In genomic region chr2:67374481-67374880, GRCh38 we compare ENCODE assay signal across 18 cellular contexts. TPM values are rescaled to one million over a fixed set of nuclear protein-coding genes. Genes with fewer than 3 reads are reported as not detected.
DNase-seq lines count a peak whose midpoint lies in the region; ATAC-seq and TF ChIP-seq lines count a peak whose summit lies in the region.
"Had no signal": no experiment of that assay in that cellular context is flagged by ENCODE, and none has a peak within 500 bp of the region (broad histone marks: within the 10 kb centered on the region; RNA-seq: fewer than 3 reads in every experiment).

No MANE protein-coding gene starts in this region.

- H2BK120ac ChIP-seq in neuronal stem cell (ENCODE audit: low read depth, low read length): no peak overlapping the region

- H3K9me2 ChIP-seq in GM23248 (ENCODE audit: insufficient read depth): no peaks in the 10 kb centered on the region

- no peak overlapping the region for H4K8ac ChIP-seq in neuronal stem cell (ENCODE audit: low read depth, low read length)

- H3K27me3 ChIP-seq in GM23248 (replicated peaks; ENCODE audit: insufficient read depth): no peaks in the 10 kb centered on the region
- H3K27me3 ChIP-seq in neuronal stem cell (ENCODE audit: control insufficient read depth in 3 of 3, insufficient read depth in 3 of 3, low read depth in 1 of 3, low read length in 3 of 3): no peaks in the 10 kb centered on the region

- H3K4me3 ChIP-seq in GM23248: no peak overlapping the region
- peak overlapping the region; percentile 30 for H3K4me3 ChIP-seq in fibroblast of pulmonary artery (replicated peaks; ENCODE audit: low read depth, low read length)
- no peak overlapping the region for H3K4me3 ChIP-seq in neuronal stem cell (ENCODE audit: low read length in 2 of 2)
- H3K4me3 ChIP-seq: HAP-1 had no signal

- no peak overlapping the region for H2BK5ac ChIP-seq in neuronal stem cell (ENCODE audit: low read length)

- H3K4me2 ChIP-seq in GM23248 (ENCODE audit: unreplicated experiment) (peak overlapping the region; percentile 2), neuronal stem cell (ENCODE audit: insufficient read depth, low read length, poor library complexity, severe bottlenecking) (no peak overlapping the region)

- H3K27ac ChIP-seq in GM23248 (no peak overlapping the region), neuronal stem cell (replicated peaks; ENCODE audit: low read length) (no peak overlapping the region)

- H2BK12ac ChIP-seq in neuronal stem cell (ENCODE audit: low read length): no peak overlapping the region

- H3K36me3 ChIP-seq in GM23248 (ENCODE audit: low read depth): no peaks in the 10 kb centered on the region
- H3K36me3 ChIP-seq in neuronal stem cell (replicated peaks in 1 of 2; ENCODE audit: control insufficient read depth in 2 of 2, insufficient read depth in 2 of 2, low read length in 2 of 2): no peaks in the 10 kb centered on the region
- H3K36me3 ChIP-seq: HAP-1 had no signal

- 34 to 45% methylated on average over 2 of the region's 2 CpGs for WGBS in GM23248 (ENCODE audit: low coverage in 1 of 2, low lambda C conversion rate in 2 of 2, missing lambda C conversion rate in 2 of 2), 2 experiments
- WGBS in neuronal stem cell (ENCODE audit: extremely low coverage in 2 of 2, insufficient read length in 2 of 2, insufficient replicate concordance in 1 of 2), 2 donors: no CpG with 5 or more reads among the region's 2 CpGs

- intact Hi-C loops in posterior vena cava (cut with DNase I): no loop called here

- no peak overlapping the region for H3K18ac ChIP-seq in neuronal stem cell (ENCODE audit: low read length)

- DNase-seq in GM23248 (no peak), RPMI7951 (ENCODE audit: low read depth) (peak; percentile 20), fibroblast of pulmonary artery (ENCODE audit: low read depth) (peak; percentile 72), neuronal stem cell (ENCODE audit: low spot score) (no peak), posterior vena cava (ENCODE audit: low spot score) (no peak), NOMO-1 treated with DMSO at 0.1 percent for 48 hours (lab: John Stamatoyannopoulos, UW; ENCODE audit: unreplicated experiment) (no peak)
- DNase-seq in activated naive CD4-positive, alpha-beta T cell (lab: John Stamatoyannopoulos, UW): no peak
- DNase-seq: activated CD4-positive, CD25-positive, alpha-beta regulatory T cell treated with anti-CD3 and anti-CD28 coated beads, Interleukin-2, amount 50 U/mL, for 72 hours; amygdala; cerebellar nuclear complex; Kasumi-1; left cardiac atrium; NCI-H1105; NCI-H526; PC-3; stimulated activated CD4-positive, alpha-beta T cell treated with anti-CD3 and anti-CD28 coated beads, Interleukin-4, amount 100 ng/mL, for 1 hour had no signal

- H3K9ac ChIP-seq in GM23248: no peak overlapping the region
- H3K9ac ChIP-seq in neuronal stem cell (ENCODE audit: low read depth, low read length, poor library complexity): no peak overlapping the region

- H4K91ac ChIP-seq in neuronal stem cell (ENCODE audit: low read depth, low read length, poor library complexity): no peak overlapping the region

- H3K9me3 ChIP-seq in GM23248 (ENCODE audit: low read depth) (no peaks in the 10 kb centered on the region), neuronal stem cell (replicated peaks in 1 of 2; ENCODE audit: control insufficient read depth in 2 of 2, insufficient read depth in 1 of 2, low read depth in 1 of 2, low read length in 2 of 2) (no peaks in the 10 kb centered on the region)
- H3K9me3 ChIP-seq: HAP-1 had no signal

- peak overlapping the region; percentile 3; the same call in 1 of the 2 replicates for H2AFZ ChIP-seq in GM23248
- H2AFZ ChIP-seq in neuronal stem cell (ENCODE audit: low read length): peak overlapping the region; percentile 33

- in situ Hi-C loops in GM23248 (cut with MboI): no loop called here

- TF ChIP-seq CTCF in fibroblast of pulmonary artery (IDR thresholded peaks at IDR 0.05; ENCODE audit: low read length, missing control alignments): no peak

- no peak overlapping the region for H3K14ac ChIP-seq in neuronal stem cell (ENCODE audit: low read length)

- H4K20me1 ChIP-seq in GM23248 (ENCODE audit: insufficient read depth): no peaks in the 10 kb centered on the region

- no peak overlapping the region for H3K4ac ChIP-seq in neuronal stem cell (ENCODE audit: low read length)

- no peak overlapping the region for H2AK5ac ChIP-seq in neuronal stem cell (ENCODE audit: low read depth, low read length)

- no peak overlapping the region for H2BK15ac ChIP-seq in neuronal stem cell (ENCODE audit: low read length)

- no peaks in the 10 kb centered on the region for H3K4me1 ChIP-seq in GM23248 (ENCODE audit: insufficient read depth)
- no peaks in the 10 kb centered on the region for H3K4me1 ChIP-seq in neuronal stem cell (ENCODE audit: control insufficient read depth in 2 of 2, insufficient read depth in 1 of 2, low read depth in 1 of 2, low read length in 2 of 2)

- H3K79me2 ChIP-seq in GM23248 (ENCODE audit: insufficient read depth): no peaks in the 10 kb centered on the region

- ATAC-seq in HG02610 (IDR thresholded peaks at IDR 0.05; ENCODE audit: unreplicated experiment): no peak
- ATAC-seq: left cardiac atrium, PC-3 had no signal

- H3K79me1 ChIP-seq in neuronal stem cell (ENCODE audit: low read depth, low read length): no peaks in the 10 kb centered on the region

- H3F3A ChIP-seq in GM23248 (ENCODE audit: insufficient read depth): no peaks in the 10 kb centered on the region

- no peak overlapping the region for H3K23ac ChIP-seq in neuronal stem cell (ENCODE audit: low read depth, low read length, poor library complexity)

RNA-seq across cellular contexts. Expression of gene ETAA1, which starts 22.7 kb away (rescaled TPM):
- 16.0 and 18.6 TPM in 2 replicates for total RNA-seq in GM23248 (2014; rRNA removed; shearing (Covaris generic))
- polyA plus RNA-seq in GM23248 (2016; fragmentation: Nextera tagmentation; extraction: Ambion mirVana): 8.6 and 9.2 TPM in 2 replicates
- total RNA-seq in RPMI7951 (2014; rRNA removed; shearing (Covaris generic)): 20.7 and 26.3 TPM in 2 replicates
- 19.4 TPM for polyA plus RNA-seq in neuronal stem cell (2013, experiment 1 of 2)
- polyA plus RNA-seq in neuronal stem cell (2013, experiment 2 of 2): 19.9 TPM
- total RNA-seq in posterior vena cava: 10 to 100 TPM; 12.5 to 12.6 TPM

Comparison
In these comparisons a context has a peak if more than half of its experiments do, and no peak if none do; other contexts are left out.
1. DNase-seq: peak in RPMI7951 (single experiment) and fibroblast of pulmonary artery (single experiment); none in GM23248 (single experiment), neuronal stem cell (single experiment), posterior vena cava (single experiment), activated naive CD4-positive, alpha-beta T cell (0 of 4) and NOMO-1 treated with DMSO at 0.1 percent for 48 hours (single experiment).